22 cellular contexts compared by ENCODE assay signal in genomic region chr19:30049226-30049625, GRCh38.
"Had no signal": no experiment of that assay in that cellular context is flagged by ENCODE, and none has a peak within 500 bp of the region (broad histone marks: within the 10 kb centered on the region; RNA-seq: fewer than 3 reads in every experiment).

No MANE protein-coding gene starts in this region.

- H3K27me3 ChIP-seq: neutrophil, pancreas, sigmoid colon, tibial artery had no signal

- H3K4me3 ChIP-seq: left ventricle myocardium inferior, pancreas, sigmoid colon, tibial artery had no signal

- FAIRE-seq: pancreas had no signal

- H3K9me3 Mint-ChIP-seq: activated CD4-positive, alpha-beta T cell treated with anti-CD3 and anti-CD28 coated beads, Interleukin-2, amount 10 ng/mL, durations not matched to agents 7 days and 5 days; activated naive CD4-positive, alpha-beta T cell treated with anti-CD3 and anti-CD28 coated beads for 36 hours; activated naive CD8-positive, alpha-beta T cell treated with anti-CD3 and anti-CD28 coated beads, Interleukin-2, amount 50 U/mL, for 24 hours; activated T-cell treated with anti-CD3 and anti-CD28 coated beads, Interleukin-2, amount 50 U/mL, for 4 hours; stimulated activated memory B cell treated with anti-CD40 and anti-IgM and Interleukin-4, amounts not matched to agents 10 μg/mL and 1 μg/mL and 100 μg/mL, for 72 hours had no signal

- H3K4me1 Mint-ChIP-seq: activated CD4-positive, alpha-beta T cell treated with anti-CD3 and anti-CD28 coated beads, Interleukin-2, amount 10 ng/mL, durations not matched to agents 7 days and 5 days had no signal

- ATAC-seq: activated naive CD8-positive, alpha-beta T cell treated with anti-CD3 and anti-CD28 coated beads, Interleukin-2, amount 50 U/mL, for 24 hours; activated T-cell treated with anti-CD3 and anti-CD28 coated beads, Interleukin-2, amount 50 U/mL, for 4 hours; esophagus mucosa; naive thymus-derived CD4-positive, alpha-beta T cell; pancreas; SK-N-SH treated with all-trans-retinoic acid at 6 μM for 48 hours; stimulated activated memory B cell treated with anti-CD40 and anti-IgM and Interleukin-4, amounts not matched to agents 10 μg/mL and 1 μg/mL and 100 μg/mL, for 72 hours had no signal

- H3K27ac ChIP-seq: left ventricle myocardium inferior, neutrophil, pancreas, tibial artery had no signal

- H3K9me3 ChIP-seq: left ventricle myocardium inferior, neutrophil, pancreas, sigmoid colon, tibial artery had no signal

- H3K27me3 Mint-ChIP-seq: activated CD4-positive, alpha-beta T cell treated with anti-CD3 and anti-CD28 coated beads, Interleukin-2, amount 10 ng/mL, durations not matched to agents 7 days and 5 days; activated naive CD8-positive, alpha-beta T cell treated with anti-CD3 and anti-CD28 coated beads, Interleukin-2, amount 50 U/mL, for 24 hours; naive thymus-derived CD4-positive, alpha-beta T cell; stimulated activated memory B cell treated with anti-CD40 and anti-IgM and Interleukin-4, amounts not matched to agents 10 μg/mL and 1 μg/mL and 100 μg/mL, for 72 hours had no signal

- H3K4me3 Mint-ChIP-seq: activated CD4-positive, alpha-beta T cell treated with anti-CD3 and anti-CD28 coated beads, Interleukin-2, amount 10 ng/mL, durations not matched to agents 7 days and 5 days; activated naive CD4-positive, alpha-beta T cell treated with anti-CD3 and anti-CD28 coated beads for 36 hours; activated naive CD8-positive, alpha-beta T cell treated with anti-CD3 and anti-CD28 coated beads, Interleukin-2, amount 50 U/mL, for 24 hours; activated T-cell treated with anti-CD3 and anti-CD28 coated beads, Interleukin-2, amount 50 U/mL, for 4 hours; naive thymus-derived CD4-positive, alpha-beta T cell; stimulated activated memory B cell treated with anti-CD40 and anti-IgM and Interleukin-4, amounts not matched to agents 10 μg/mL and 1 μg/mL and 100 μg/mL, for 72 hours had no signal

- DNase-seq: activated CD4-positive, alpha-beta T cell treated with anti-CD3 and anti-CD28 coated beads, Interleukin-2, amount 10 ng/mL, durations not matched to agents 7 days and 5 days; activated CD4-positive, CD25-positive, alpha-beta regulatory T cell; activated CD8-positive, alpha-beta memory T cell treated with anti-CD3 and anti-CD28 coated beads, Interleukin-2, amount 50 U/mL, for 4 hours; activated naive CD4-positive, alpha-beta T cell treated with anti-CD3 and anti-CD28 coated beads for 36 hours; activated naive CD8-positive, alpha-beta T cell treated with anti-CD3 and anti-CD28 coated beads, Interleukin-2, amount 50 U/mL, for 24 hours; activated T-cell treated with anti-CD3 and anti-CD28 coated beads, Interleukin-2, amount 50 U/mL, for 4 hours; aorta; cortex of kidney; effector CD4-positive, alpha-beta T cell; left ventricle myocardium inferior; mammary epithelial cell; naive thymus-derived CD4-positive, alpha-beta T cell; pancreas; sigmoid colon; stimulated activated CD4-positive, alpha-beta T cell treated with anti-CD3 and anti-CD28 coated beads, Interleukin-4, amount 100 ng/mL, for 4 hours; T-helper 1 cell; T-helper 9 cell; tibial artery had no signal

- H3K27ac Mint-ChIP-seq: activated CD4-positive, alpha-beta T cell treated with anti-CD3 and anti-CD28 coated beads, Interleukin-2, amount 10 ng/mL, durations not matched to agents 7 days and 5 days; activated naive CD4-positive, alpha-beta T cell treated with anti-CD3 and anti-CD28 coated beads for 36 hours; activated naive CD8-positive, alpha-beta T cell treated with anti-CD3 and anti-CD28 coated beads, Interleukin-2, amount 50 U/mL, for 24 hours; stimulated activated memory B cell treated with anti-CD40 and anti-IgM and Interleukin-4, amounts not matched to agents 10 μg/mL and 1 μg/mL and 100 μg/mL, for 72 hours had no signal

- H3K36me3 ChIP-seq: left ventricle myocardium inferior, neutrophil, pancreas, sigmoid colon, tibial artery had no signal
